ENCODE assay signal across 24 cellular contexts in the genomic region with DNA sequence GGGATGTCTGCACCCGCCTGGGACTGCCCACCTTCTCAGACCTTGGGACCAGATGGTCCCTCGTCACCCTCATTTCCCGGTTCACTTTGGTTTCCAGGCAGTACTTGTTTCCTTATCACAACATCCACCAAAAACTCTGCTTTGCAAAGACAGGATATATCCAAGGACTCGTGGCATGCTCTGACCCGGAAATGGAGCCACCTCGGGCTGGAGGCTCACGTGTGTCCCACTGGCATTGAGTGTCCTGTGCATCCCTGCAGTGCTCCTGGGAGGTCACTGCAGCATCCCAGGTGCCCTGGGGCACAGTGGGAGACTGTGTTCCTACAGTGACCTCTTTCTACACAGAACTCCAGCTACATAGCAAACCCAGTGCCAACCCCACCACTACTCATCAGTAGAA.
"Had no signal": no experiment of that assay in that cellular context is flagged by ENCODE, and none has a peak within 500 bp of the region (broad histone marks: within the 10 kb centered on the region; RNA-seq: fewer than 3 reads in every experiment).

No MANE protein-coding gene starts in this region.

- DNase-seq: dermis blood vessel endothelial cell; effector memory CD4-positive, alpha-beta T cell; erythroblast; kidney; left lung; mesenchymal stem cell; mucosa of descending colon; naive B cell; occipital lobe; pancreas; stimulated activated CD4-positive, alpha-beta T cell treated with anti-CD3 and anti-CD28 coated beads, Interleukin-2, amount 100 ng/mL, for 24 hours; stimulated activated CD4-positive, alpha-beta T cell treated with anti-CD3 and anti-CD28 coated beads, Interleukin-4, amount 100 ng/mL, for 24 hours; stimulated activated naive CD8-positive, alpha-beta T cell treated with anti-CD3 and anti-CD28 coated beads, Interleukin-15, Interleukin-2, amounts not matched to agents 100 U/mL and 50 U/mL, for 24 hours; substantia nigra; testis; tibial artery; upper lobe of left lung; uterus had no signal

- H3K4me3 Mint-ChIP-seq: mesothelial cell of epicardium; naive B cell; natural killer cell treated with Interleukin-12 subunit alpha and Interleukin-12 subunit beta and Interleukin-15 and Interleukin-18, amount 100 ng/mL, for 72 hours; stimulated activated memory B cell treated with anti-CD40 and anti-IgM and Interleukin-4, amounts not matched to agents 10 μg/mL and 1 μg/mL and 100 μg/mL, for 72 hours had no signal

- H3K27ac Mint-ChIP-seq: mesothelial cell of epicardium; naive B cell; natural killer cell treated with Interleukin-12 subunit alpha and Interleukin-12 subunit beta and Interleukin-15 and Interleukin-18, amount 100 ng/mL, for 72 hours; stimulated activated memory B cell treated with anti-CD40 and anti-IgM and Interleukin-4, amounts not matched to agents 10 μg/mL and 1 μg/mL and 100 μg/mL, for 72 hours had no signal

- H3K27ac ChIP-seq: coronary artery, left lung, pancreas, testis, tibial artery, upper lobe of left lung, uterus had no signal

- H3K9me3 Mint-ChIP-seq: mesothelial cell of epicardium; naive B cell; natural killer cell treated with Interleukin-12 subunit alpha and Interleukin-12 subunit beta and Interleukin-15 and Interleukin-18, amount 100 ng/mL, for 72 hours; stimulated activated memory B cell treated with anti-CD40 and anti-IgM and Interleukin-4, amounts not matched to agents 10 μg/mL and 1 μg/mL and 100 μg/mL, for 72 hours had no signal

- H3K4me2 ChIP-seq: smooth muscle cell had no signal

- H3K36me3 Mint-ChIP-seq: naive B cell; natural killer cell treated with Interleukin-12 subunit alpha and Interleukin-12 subunit beta and Interleukin-15 and Interleukin-18, amount 100 ng/mL, for 72 hours; stimulated activated memory B cell treated with anti-CD40 and anti-IgM and Interleukin-4, amounts not matched to agents 10 μg/mL and 1 μg/mL and 100 μg/mL, for 72 hours had no signal

- H3K4me3 ChIP-seq: coronary artery, left lung, mucosa of descending colon, pancreas, smooth muscle cell, testis, tibial artery, upper lobe of left lung, uterus had no signal

- H3K36me3 ChIP-seq: left lung, upper lobe of left lung, uterus had no signal

- H3K9me3 ChIP-seq: left lung, mucosa of descending colon, pancreas, testis, tibial artery, upper lobe of left lung, uterus had no signal

- H3K27me3 ChIP-seq: left lung, pancreas, testis, tibial artery, upper lobe of left lung, uterus had no signal

- H3K4me1 ChIP-seq: left lung, pancreas, testis, tibial artery, upper lobe of left lung, uterus had no signal

- ATAC-seq: left lung; mucosa of descending colon; natural killer cell treated with Interleukin-12 subunit alpha and Interleukin-12 subunit beta and Interleukin-15 and Interleukin-18, amount 100 ng/mL, for 72 hours; pancreas; sciatic nerve; stimulated activated memory B cell treated with anti-CD40 and anti-IgM and Interleukin-4, amounts not matched to agents 10 μg/mL and 1 μg/mL and 100 μg/mL, for 72 hours; stimulated activated naive CD8-positive, alpha-beta T cell treated with anti-CD3 and anti-CD28 coated beads, Interleukin-15, Interleukin-2, amounts not matched to agents 100 U/mL and 50 U/mL, for 24 hours had no signal
